In genomic region chr14:75533791-75534190, GRCh38 we compare ENCODE assay signal across 19 cellular contexts. TPM values are rescaled to one million over a fixed set of nuclear protein-coding genes. Genes with fewer than 3 reads are reported as not detected.
DNase-seq lines count a peak whose midpoint lies in the region; ATAC-seq and TF ChIP-seq lines count a peak whose summit lies in the region.
"Had no signal": no experiment of that assay in that cellular context is flagged by ENCODE, and none has a peak within 500 bp of the region (broad histone marks: within the 10 kb centered on the region; RNA-seq: fewer than 3 reads in every experiment).

No MANE protein-coding gene starts in this region.

- H3K79me2 ChIP-seq in parathyroid adenoma = peaks cover 10% of the 10 kb centered on the region

- ATAC-seq in activated CD8-positive, alpha-beta memory T cell treated with anti-CD3 and anti-CD28 coated beads, Interleukin-2, amount 10 ng/mL, durations not matched to agents 7 days and 5 days = no peak
- ATAC-seq in HG02973 (IDR thresholded peaks at IDR 0.05; ENCODE audit: unreplicated experiment) = no peak
- ATAC-seq in HG03095 (IDR thresholded peaks at IDR 0.05; ENCODE audit: unreplicated experiment) = no peak

- peaks cover 72% of the 10 kb centered on the region for H3K4me1 Mint-ChIP-seq in activated CD8-positive, alpha-beta memory T cell treated with anti-CD3 and anti-CD28 coated beads, Interleukin-2, amount 10 ng/mL, durations not matched to agents 7 days and 5 days
- peaks cover 46 to 75% (median 70%) of the 10 kb centered on the region in 3 donors for H3K4me1 Mint-ChIP-seq in CD8-positive, alpha-beta memory T cell
- peaks cover 73% of the 10 kb centered on the region for H3K4me1 Mint-ChIP-seq in activated T-helper 1 cell treated with anti-CD3 and anti-CD28 coated beads, Interleukin-12 subunit alpha, Interleukin-12 subunit beta, Interleukin-2, Interleukin-4 antibody, amounts not matched to agents 30 ng/mL and 10 ng/mL and 1 ng/mL, durations not matched to agents 14 hours and 24 hours and 36 hours (ENCODE audit: low read depth)
- H3K4me1 Mint-ChIP-seq: nephron had no signal

- H3K27me3 Mint-ChIP-seq in activated CD8-positive, alpha-beta memory T cell treated with anti-CD3 and anti-CD28 coated beads, Interleukin-2, amount 10 ng/mL, durations not matched to agents 7 days and 5 days = no peaks in the 10 kb centered on the region
- no peaks in the 10 kb centered on the region for H3K27me3 Mint-ChIP-seq in CD8-positive, alpha-beta memory T cell
- no peaks in the 10 kb centered on the region for H3K27me3 Mint-ChIP-seq in activated T-helper 1 cell treated with anti-CD3 and anti-CD28 coated beads, Interleukin-12 subunit alpha, Interleukin-12 subunit beta, Interleukin-2, Interleukin-4 antibody, amounts not matched to agents 30 ng/mL and 10 ng/mL and 1 ng/mL, durations not matched to agents 14 hours and 24 hours and 36 hours (ENCODE audit: insufficient read depth)

- no peak overlapping the region for H3K4me3 Mint-ChIP-seq in activated CD8-positive, alpha-beta memory T cell treated with anti-CD3 and anti-CD28 coated beads, Interleukin-2, amount 10 ng/mL, durations not matched to agents 7 days and 5 days
- peak overlapping the region in 4 of 7 donors; percentile 0 to 26 (median 12) for H3K4me3 Mint-ChIP-seq in CD8-positive, alpha-beta memory T cell
- H3K4me3 Mint-ChIP-seq in activated T-helper 1 cell treated with anti-CD3 and anti-CD28 coated beads, Interleukin-12 subunit alpha, Interleukin-12 subunit beta, Interleukin-2, Interleukin-4 antibody, amounts not matched to agents 30 ng/mL and 10 ng/mL and 1 ng/mL, durations not matched to agents 14 hours and 24 hours and 36 hours = peak overlapping the region; percentile 21
- H3K4me3 Mint-ChIP-seq: nephron had no signal

- POLR2A ChIA-PET in CD8-positive, alpha-beta memory T cell (lab: Charles Lee) = interaction anchor here (0.6 kb wide), 1 partner anchor 9 kb away, joined by 3 read pairs; no protein-coding TSS in a partner anchor

- H3K36me3 Mint-ChIP-seq in activated CD8-positive, alpha-beta memory T cell treated with anti-CD3 and anti-CD28 coated beads, Interleukin-2, amount 10 ng/mL, durations not matched to agents 7 days and 5 days = peaks cover 69% of the 10 kb centered on the region
- H3K36me3 Mint-ChIP-seq in CD8-positive, alpha-beta memory T cell = peaks cover 0 to 50% (median 12%) of the 10 kb centered on the region in 3 donors
- peaks cover 62% of the 10 kb centered on the region for H3K36me3 Mint-ChIP-seq in activated T-helper 1 cell treated with anti-CD3 and anti-CD28 coated beads, Interleukin-12 subunit alpha, Interleukin-12 subunit beta, Interleukin-2, Interleukin-4 antibody, amounts not matched to agents 30 ng/mL and 10 ng/mL and 1 ng/mL, durations not matched to agents 14 hours and 24 hours and 36 hours (ENCODE audit: low read depth)

- H3K27me3 ChIP-seq in CD8-positive, alpha-beta memory T cell (ENCODE audit: insufficient read depth, low read length, poor library complexity, severe bottlenecking) = no peaks in the 10 kb centered on the region
- H3K27me3 ChIP-seq in parathyroid adenoma (ENCODE audit: control insufficient read depth, insufficient read depth, low read length) = no peaks in the 10 kb centered on the region
- H3K27me3 ChIP-seq: stomach, vagina had no signal

- H3K9me3 Mint-ChIP-seq in activated CD8-positive, alpha-beta memory T cell treated with anti-CD3 and anti-CD28 coated beads, Interleukin-2, amount 10 ng/mL, durations not matched to agents 7 days and 5 days (ENCODE audit: low read depth) = no peaks in the 10 kb centered on the region
- H3K9me3 Mint-ChIP-seq in CD8-positive, alpha-beta memory T cell = no peaks in the 10 kb centered on the region
- no peaks in the 10 kb centered on the region for H3K9me3 Mint-ChIP-seq in activated T-helper 1 cell treated with anti-CD3 and anti-CD28 coated beads, Interleukin-12 subunit alpha, Interleukin-12 subunit beta, Interleukin-2, Interleukin-4 antibody, amounts not matched to agents 30 ng/mL and 10 ng/mL and 1 ng/mL, durations not matched to agents 14 hours and 24 hours and 36 hours
- H3K9me3 Mint-ChIP-seq: nephron had no signal

- no peak for TF ChIP-seq CTCF in parathyroid adenoma (IDR thresholded peaks at IDR 0.05)

- no peak overlapping the region for H3K27ac ChIP-seq in CD8-positive, alpha-beta memory T cell (ENCODE audit: low read depth, low read length)
- H3K27ac ChIP-seq in parathyroid adenoma = peak overlapping the region; percentile 85
- H3K27ac ChIP-seq: coronary artery had no signal

- H3K9me3 ChIP-seq in CD8-positive, alpha-beta memory T cell (ENCODE audit: low read length) = no peaks in the 10 kb centered on the region
- no peaks in the 10 kb centered on the region for H3K9me3 ChIP-seq in parathyroid adenoma (ENCODE audit: control insufficient read depth, low read length)
- H3K9me3 ChIP-seq: HAP-1, lower lobe of right lung, stomach, vagina had no signal

- CTCF ChIA-PET in activated CD8-positive, alpha-beta memory T cell treated with anti-CD3 and anti-CD28 coated beads, Interleukin-2, amount 10 ng/mL, durations not matched to agents 7 days and 5 days (lab: Charles Lee) = interaction anchor here (1.1 to 2.7 kb wide), 3 partner anchors 9 to 28 kb away, joined by 4 to 11 read pairs (median 6); no protein-coding TSS in a partner anchor
- CTCF ChIA-PET in CD8-positive, alpha-beta memory T cell (lab: Charles Lee) = interaction anchor here (1.2 to 1.4 kb wide), 2 partner anchors 9 to 27 kb away, joined by 3 to 6 read pairs; no protein-coding TSS in a partner anchor

- peak; percentile 36 for DNase-seq in activated CD8-positive, alpha-beta memory T cell treated with anti-CD3 and anti-CD28 coated beads, Interleukin-2, amount 10 ng/mL, durations not matched to agents 7 days and 5 days
- DNase-seq in activated CD8-positive, alpha-beta memory T cell treated with anti-CD3 and anti-CD28 coated beads, Interleukin-2, amount 50 U/mL, for 4 hours = no peak
- DNase-seq in CD8-positive, alpha-beta memory T cell = no peak
- DNase-seq in activated T-helper 1 cell treated with anti-CD3 and anti-CD28 coated beads, Interleukin-12 subunit alpha, Interleukin-12 subunit beta, Interleukin-2, Interleukin-4 antibody, amounts not matched to agents 30 ng/mL and 10 ng/mL and 1 ng/mL, durations not matched to agents 14 hours and 24 hours and 36 hours (ENCODE audit: low spot score) = no peak
- no peak for DNase-seq in cerebellum (ENCODE audit: low spot score)
- DNase-seq: activated CD4-positive, alpha-beta T cell treated with anti-CD3 and anti-CD28 coated beads, Interleukin-2, amount 50 U/mL, for 1 hour; activated gamma-delta T cell treated with Interleukin-2 at 50 U/mL for 16 hours; DMS 273 treated with DMSO at 0.1 percent for 48 hours; lower lobe of right lung; NCI-H146; NCI-H524 treated with DMSO at 0.1 percent for 48 hours; stomach had no signal

- H2AFZ ChIP-seq in parathyroid adenoma = peak overlapping the region; percentile 24

- peaks cover 10% of the 10 kb centered on the region for H3K36me3 ChIP-seq in CD8-positive, alpha-beta memory T cell (ENCODE audit: insufficient read depth, low read length)
- no peaks in the 10 kb centered on the region for H3K36me3 ChIP-seq in parathyroid adenoma (ENCODE audit: control insufficient read depth, insufficient read depth, low read length)
- H3K36me3 ChIP-seq: HAP-1, lower lobe of right lung, stomach, vagina had no signal

- H3K4me1 ChIP-seq in CD8-positive, alpha-beta memory T cell (ENCODE audit: insufficient read depth, low read length) = peaks cover 7% of the 10 kb centered on the region
- peaks cover 16% of the 10 kb centered on the region for H3K4me1 ChIP-seq in parathyroid adenoma
- H3K4me1 ChIP-seq: HAP-1 had no signal

- no peak overlapping the region for H3K4me2 ChIP-seq in parathyroid adenoma (ENCODE audit: low read length)

- peak overlapping the region; percentile 55 for H3K27ac Mint-ChIP-seq in activated CD8-positive, alpha-beta memory T cell treated with anti-CD3 and anti-CD28 coated beads, Interleukin-2, amount 10 ng/mL, durations not matched to agents 7 days and 5 days
- peak overlapping the region; percentile 21 to 90 (median 72) for H3K27ac Mint-ChIP-seq in CD8-positive, alpha-beta memory T cell
- H3K27ac Mint-ChIP-seq in activated T-helper 1 cell treated with anti-CD3 and anti-CD28 coated beads, Interleukin-12 subunit alpha, Interleukin-12 subunit beta, Interleukin-2, Interleukin-4 antibody, amounts not matched to agents 30 ng/mL and 10 ng/mL and 1 ng/mL, durations not matched to agents 14 hours and 24 hours and 36 hours = peak overlapping the region; percentile 62
- H3K27ac Mint-ChIP-seq: nephron had no signal

- H3K9ac ChIP-seq in parathyroid adenoma = no peak overlapping the region

- intact Hi-C loops in activated T-helper 1 cell treated with anti-CD3 and anti-CD28 coated beads, Interleukin-12 subunit alpha, Interleukin-12 subunit beta, Interleukin-2, Interleukin-4 antibody, amounts not matched to agents 30 ng/mL and 10 ng/mL and 1 ng/mL, durations not matched to agents 14 hours and 24 hours and 36 hours (cut with micrococcal nuclease) = loop anchor here (1.0 kb wide), 1 partner anchor 9 kb away; no protein-coding TSS in a partner anchor

- H3K4me3 ChIP-seq in CD8-positive, alpha-beta memory T cell (ENCODE audit: low read length) = no peak overlapping the region
- no peak overlapping the region for H3K4me3 ChIP-seq in parathyroid adenoma (ENCODE audit: low read depth, low read length)
- H3K4me3 ChIP-seq: coronary artery, HAP-1, lower lobe of right lung, stomach, vagina had no signal

RNA-seq across cellular contexts. Expression of gene BATF, which starts 11.5 kb away (rescaled TPM):
- total RNA-seq in activated CD8-positive, alpha-beta memory T cell treated with anti-CD3 and anti-CD28 coated beads, Interleukin-2, amount 10 ng/mL, durations not matched to agents 7 days and 5 days = 10 to 100 TPM; 74.6 to 81.3 TPM
- total RNA-seq in CD8-positive, alpha-beta memory T cell = 100 to 1,000 TPM; 165 to 172 TPM
- polyA plus RNA-seq in CD8-positive, alpha-beta memory T cell = 60.4 TPM
- 213 and 214 TPM in 2 replicates for total RNA-seq in activated T-helper 1 cell treated with anti-CD3 and anti-CD28 coated beads, Interleukin-12 subunit alpha, Interleukin-12 subunit beta, Interleukin-2, Interleukin-4 antibody, amounts not matched to agents 30 ng/mL and 10 ng/mL and 1 ng/mL, durations not matched to agents 14 hours and 24 hours and 36 hours
- not detected for total RNA-seq in cerebellum

RNA-seq across cellular contexts. Expression of gene FLVCR2, which starts 44.6 kb away (rescaled TPM):
- 1 to 10 TPM; 2.1 to 5.8 TPM for total RNA-seq in activated CD8-positive, alpha-beta memory T cell treated with anti-CD3 and anti-CD28 coated beads, Interleukin-2, amount 10 ng/mL, durations not matched to agents 7 days and 5 days
- total RNA-seq in CD8-positive, alpha-beta memory T cell = 1 to 10 TPM; 2.6 TPM
- 0.60 TPM for polyA plus RNA-seq in CD8-positive, alpha-beta memory T cell
- total RNA-seq in activated T-helper 1 cell treated with anti-CD3 and anti-CD28 coated beads, Interleukin-12 subunit alpha, Interleukin-12 subunit beta, Interleukin-2, Interleukin-4 antibody, amounts not matched to agents 30 ng/mL and 10 ng/mL and 1 ng/mL, durations not matched to agents 14 hours and 24 hours and 36 hours = 2.5 and 2.9 TPM in 2 replicates
- total RNA-seq in cerebellum = 6.4 TPM

Comparison
In these comparisons a context has a peak if more than half of its experiments do, and no peak if none do; other contexts are left out.
1. RNA of gene BATF, which starts 11.5 kb away (total RNA-seq): 213 to 214 TPM in activated T-helper 1 cell treated with anti-CD3 and anti-CD28 coated beads, Interleukin-12 subunit alpha, Interleukin-12 subunit beta, Interleukin-2, Interleukin-4 antibody, amounts not matched to agents 30 ng/mL and 10 ng/mL and 1 ng/mL, durations not matched to agents 14 hours and 24 hours and 36 hours, 165 to 172 TPM in CD8-positive, alpha-beta memory T cell and 74.6 to 81.3 TPM in activated CD8-positive, alpha-beta memory T cell treated with anti-CD3 and anti-CD28 coated beads, Interleukin-2, amount 10 ng/mL, durations not matched to agents 7 days and 5 days; not detected in cerebellum (single experiment); every median in the first group is over 10 times any median in the second.
2. Peak in every context shown above with its lines, with median percentiles within 50 percentile points of each other: H3K27ac Mint-ChIP-seq.